ENCODE assay signal across 16 cellular contexts in genomic region chr11:129141748-129142475, GRCh38. TPM values are rescaled to one million over a fixed set of nuclear protein-coding genes. Genes with fewer than 3 reads are reported as not detected.
DNase-seq lines count a peak whose midpoint lies in the region; ATAC-seq and TF ChIP-seq lines count a peak whose summit lies in the region.
"Had no signal": no experiment of that assay in that cellular context is flagged by ENCODE, and none has a peak within 500 bp of the region (broad histone marks: within the 10 kb centered on the region; RNA-seq: fewer than 3 reads in every experiment).

No MANE protein-coding gene starts in this region.

- H3K27ac Mint-ChIP-seq in mesothelial cell of epicardium: no peak overlapping the region
- H3K27ac Mint-ChIP-seq: activated CD4-positive, alpha-beta T cell treated with anti-CD3 and anti-CD28 coated beads for 36 hours; activated naive CD8-positive, alpha-beta T cell; stimulated activated memory B cell treated with anti-CD40 and anti-IgM and Interleukin-4, amounts not matched to agents 10 μg/mL and 1 μg/mL and 100 μg/mL, for 72 hours had no signal

- H3K9me3 ChIP-seq in uterus: no peaks in the 10 kb centered on the region
- H3K9me3 ChIP-seq: heart right ventricle, sigmoid colon had no signal

- DNase-seq in AG10803 (ENCODE audit: low read depth) (peak; percentile 30), LoVo (ENCODE audit: low spot score) (peak; percentile 20), astrocyte of the cerebellum (ENCODE audit: low read depth) (peak; percentile 52), kidney tubule cell (ENCODE audit: low spot score) (peak; percentile 2), uterus (no peak), ureter (ENCODE audit: low spot score) (no peak), mesothelial cell of epicardium (ENCODE audit: low spot score in 2 of 2, unreplicated experiment in 2 of 2) (no peak)
- DNase-seq: activated CD4-positive, alpha-beta T cell treated with anti-CD3 and anti-CD28 coated beads for 36 hours; activated T-cell treated with anti-CD3 and anti-CD28 coated beads, Interleukin-2, amount 50 U/mL, for 1 hour; heart right ventricle; NCI-H226; sigmoid colon had no signal

- H3K4me1 Mint-ChIP-seq in mesothelial cell of epicardium: peaks cover 21% of the 10 kb centered on the region
- H3K4me1 Mint-ChIP-seq: stimulated activated memory B cell treated with anti-CD40 and anti-IgM and Interleukin-4, amounts not matched to agents 10 μg/mL and 1 μg/mL and 100 μg/mL, for 72 hours had no signal

- intact Hi-C loops in uterus (cut with DNase I; ENCODE audit: low total_unique reads): no loop called here

- no peaks in the 10 kb centered on the region for H3K36me3 ChIP-seq in uterus
- H3K36me3 ChIP-seq: heart right ventricle, sigmoid colon had no signal

- no peak for TF ChIP-seq POLR2A in uterus (IDR thresholded peaks at IDR 0.05)

- no peak overlapping the region for H3K4me3 Mint-ChIP-seq in mesothelial cell of epicardium
- H3K4me3 Mint-ChIP-seq: activated CD4-positive, alpha-beta T cell treated with anti-CD3 and anti-CD28 coated beads for 36 hours; activated naive CD8-positive, alpha-beta T cell; nephron; stimulated activated memory B cell treated with anti-CD40 and anti-IgM and Interleukin-4, amounts not matched to agents 10 μg/mL and 1 μg/mL and 100 μg/mL, for 72 hours had no signal

- H3K9me3 Mint-ChIP-seq in mesothelial cell of epicardium: peaks cover 5% of the 10 kb centered on the region
- H3K9me3 Mint-ChIP-seq: nephron had no signal

- TF ChIP-seq CTCF in AG10803 (conservative IDR thresholded peaks at IDR 0.05; ENCODE audit: low read length) (no peak), astrocyte of the cerebellum (IDR thresholded peaks at IDR 0.05; ENCODE audit: low read depth, low read length, missing control alignments) (no peak), uterus (IDR thresholded peaks at IDR 0.05) (no peak), mesothelial cell of epicardium (IDR thresholded peaks at IDR 0.05; ENCODE audit: unreplicated experiment) (no peak)

- no peak for ATAC-seq in GM21367 (IDR thresholded peaks at IDR 0.05; ENCODE audit: unreplicated experiment)
- ATAC-seq: activated CD4-positive, alpha-beta T cell treated with anti-CD3 and anti-CD28 coated beads for 36 hours; heart right ventricle; stimulated activated memory B cell treated with anti-CD40 and anti-IgM and Interleukin-4, amounts not matched to agents 10 μg/mL and 1 μg/mL and 100 μg/mL, for 72 hours had no signal

- no peak overlapping the region for H3K27ac ChIP-seq in uterus
- H3K27ac ChIP-seq: sigmoid colon had no signal

- no peak overlapping the region for H3K4me3 ChIP-seq in AG10803 (ENCODE audit: low read length)
- no peak overlapping the region for H3K4me3 ChIP-seq in astrocyte of the cerebellum (ENCODE audit: low read depth, low read length)
- H3K4me3 ChIP-seq in uterus: no peak overlapping the region
- H3K4me3 ChIP-seq: heart right ventricle, sigmoid colon had no signal

- in situ Hi-C loops in astrocyte of the cerebellum (cut with HindIII; ENCODE audit: low sequenced_read_pairs): loop anchor here (25.0 kb wide), 1 partner anchor 195 kb away; no protein-coding TSS in a partner anchor

- H3K27me3 Mint-ChIP-seq in mesothelial cell of epicardium (ENCODE audit: low read depth): no peaks in the 10 kb centered on the region
- H3K27me3 Mint-ChIP-seq: activated CD4-positive, alpha-beta T cell treated with anti-CD3 and anti-CD28 coated beads for 36 hours; activated naive CD8-positive, alpha-beta T cell; stimulated activated memory B cell treated with anti-CD40 and anti-IgM and Interleukin-4, amounts not matched to agents 10 μg/mL and 1 μg/mL and 100 μg/mL, for 72 hours had no signal

- H3K36me3 Mint-ChIP-seq in mesothelial cell of epicardium: no peaks in the 10 kb centered on the region
- H3K36me3 Mint-ChIP-seq: stimulated activated memory B cell treated with anti-CD40 and anti-IgM and Interleukin-4, amounts not matched to agents 10 μg/mL and 1 μg/mL and 100 μg/mL, for 72 hours had no signal

- no peaks in the 10 kb centered on the region for H3K4me1 ChIP-seq in uterus

- H3K27me3 ChIP-seq in uterus: no peaks in the 10 kb centered on the region
- H3K27me3 ChIP-seq: heart right ventricle, sigmoid colon had no signal

RNA-seq across cellular contexts. Expression of gene ARHGAP32, which starts 50.2 kb away (rescaled TPM):
- total RNA-seq in uterus: 10 to 100 TPM in 3 of 4 donors, 1 to 10 TPM in 1; 10.0 to 53.7 (median 34.1) TPM
- total RNA-seq in ureter: 79.3 TPM
- 39.3 to 41.9 TPM (median 41.4 TPM) in 3 replicates for total RNA-seq in mesothelial cell of epicardium

Comparison
In these comparisons a context has a peak if more than half of its experiments do, and no peak if none do; other contexts are left out.
1. DNase-seq: peak in AG10803 (single experiment), LoVo (single experiment), astrocyte of the cerebellum (single experiment) and kidney tubule cell (single experiment); none in uterus (0 of 2), ureter (single experiment) and mesothelial cell of epicardium (0 of 2).